8 cellular contexts compared by ENCODE assay signal in genomic region chr20:15708984-15709598, GRCh38.
DNase-seq lines count a peak whose midpoint lies in the region; ATAC-seq and TF ChIP-seq lines count a peak whose summit lies in the region.

No MANE protein-coding gene starts in this region.

- no peak for TF ChIP-seq CTCF in activated B cell treated with CpG ODN at 0.5 μM for 24 hours (IDR thresholded peaks at IDR 0.05)

- H3K27ac Mint-ChIP-seq in activated B cell treated with CpG ODN at 0.5 μM for 24 hours = no peak overlapping the region

- in situ Hi-C loops in ACHN (cut with HindIII; ENCODE audit: low pct_ligation_motif_present, low pct_unique_long_range_greater_than_20kb, low sequenced_read_pairs) = no loop called here

- H3K4me1 Mint-ChIP-seq in activated B cell treated with CpG ODN at 0.5 μM for 24 hours = peaks cover 4% of the 10 kb centered on the region

- H3K9me3 Mint-ChIP-seq in activated B cell treated with CpG ODN at 0.5 μM for 24 hours = no peaks in the 10 kb centered on the region

- peak; percentile 29 for DNase-seq in ACHN
- DNase-seq in activated B cell treated with CpG ODN at 0.5 μM for 24 hours = peak; percentile 55
- peak; percentile 18 for DNase-seq in globus pallidus (ENCODE audit: low spot score)
- peak; percentile 44 to 48 for DNase-seq in stimulated activated CD4-positive, alpha-beta T cell treated with anti-CD3 and anti-CD28 coated beads, Interleukin-2, amount 100 ng/mL, for 48 hours
- no peak for DNase-seq in effector CD4-positive, alpha-beta T cell

- H3K27me3 Mint-ChIP-seq in activated B cell treated with CpG ODN at 0.5 μM for 24 hours = no peaks in the 10 kb centered on the region

- POLR2A ChIA-PET in activated B cell treated with CpG ODN at 0.5 μM for 24 hours (lab: Charles Lee) = no interaction called here

- CTCF ChIA-PET in activated B cell treated with CpG ODN at 0.5 μM for 24 hours (lab: Charles Lee) = interaction anchor here (0.7 to 4.6 kb wide), 18 partner anchors 8 to 1052 kb away, joined by 3 to 49 read pairs (median 4); no protein-coding TSS in a partner anchor

- intact Hi-C loops in activated B cell treated with CpG ODN at 0.5 μM for 24 hours (cut with micrococcal nuclease) = loop anchor here (1.0 kb wide), 6 partner anchors 134 to 767 kb away; no protein-coding TSS in a partner anchor

- ATAC-seq in GM18498 (IDR thresholded peaks at IDR 0.05; ENCODE audit: unreplicated experiment) (peak; percentile 52), HG03342 (IDR thresholded peaks at IDR 0.05; ENCODE audit: unreplicated experiment) (peak; percentile 90), activated B cell treated with CpG ODN at 0.5 μM for 24 hours (ENCODE audit: low read depth) (peak; percentile 78), HG02981 (IDR thresholded peaks at IDR 0.05; ENCODE audit: unreplicated experiment) (no peak)

- H3K36me3 Mint-ChIP-seq in activated B cell treated with CpG ODN at 0.5 μM for 24 hours (ENCODE audit: low read depth) = no peaks in the 10 kb centered on the region

- H3K4me3 Mint-ChIP-seq in activated B cell treated with CpG ODN at 0.5 μM for 24 hours = no peak overlapping the region
